ENCODE assay signal across 34 cellular contexts in the genomic region with DNA sequence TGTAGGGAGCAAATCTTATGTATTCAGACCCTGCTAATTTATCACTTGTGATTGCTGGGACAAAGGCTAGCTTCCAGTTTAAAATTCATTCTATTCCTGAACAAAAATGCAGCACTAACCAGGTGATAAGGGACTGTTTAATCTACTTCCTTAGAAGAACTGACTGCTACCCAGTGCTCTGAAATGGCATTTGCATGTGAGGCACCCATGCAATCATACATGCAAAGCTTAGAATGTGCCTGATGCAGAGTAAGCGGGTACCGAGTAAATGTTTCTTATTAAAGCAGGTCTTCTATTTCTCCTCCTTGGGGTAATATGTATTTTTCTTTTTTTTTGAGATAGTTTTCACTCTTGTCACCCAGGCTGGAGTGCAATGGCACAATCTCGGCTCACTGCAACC. TPM values are rescaled to one million over a fixed set of nuclear protein-coding genes. Genes with fewer than 3 reads are reported as not detected.
DNase-seq lines count a peak whose midpoint lies in the region; ATAC-seq, FAIRE-seq and TF ChIP-seq lines count a peak whose summit lies in the region.
"Had no signal": no experiment of that assay in that cellular context is flagged by ENCODE, and none has a peak within 500 bp of the region (broad histone marks: within the 10 kb centered on the region; RNA-seq: fewer than 3 reads in every experiment).

No MANE protein-coding gene starts in this region.

- H3K27ac ChIP-seq in RWPE2 (ENCODE audit: poor library complexity, severe bottlenecking): no peak overlapping the region
- no peak overlapping the region for H3K27ac ChIP-seq in upper lobe of right lung
- H3K27ac ChIP-seq: gastroesophageal sphincter, KMS-11, SJCRH30 had no signal

- H3K9me3 ChIP-seq in RWPE2 (ENCODE audit: severe bottlenecking) (no peaks in the 10 kb centered on the region), upper lobe of right lung (no peaks in the 10 kb centered on the region)
- H3K9me3 ChIP-seq: Caco-2, gastroesophageal sphincter, HAP-1, pancreas, SJCRH30 had no signal

- no peak for TF ChIP-seq POLR2A in H54 (IDR thresholded peaks at IDR 0.05; ENCODE audit: low read depth, low read length)

- H3K4me3 ChIP-seq in RWPE2 (ENCODE audit: severe bottlenecking) (no peak overlapping the region), upper lobe of right lung (no peak overlapping the region)
- H3K4me3 ChIP-seq: BLaER1 treated with 17β-estradiol and CSF1 and Interleukin-3, amounts not matched to agents 10 nM and 100 nM; gastroesophageal sphincter; HAP-1; pancreas; SJCRH30 had no signal

- intact Hi-C loops in upper lobe of right lung (cut with DNase I): no loop called here

- TF ChIP-seq CTCF in GM20000 (IDR thresholded peaks at IDR 0.05; ENCODE audit: extremely low read depth, missing control alignments): no peak
- no peak for TF ChIP-seq CTCF in RWPE2 (IDR thresholded peaks at IDR 0.05; ENCODE audit: poor library complexity, severe bottlenecking)
- TF ChIP-seq CTCF in upper lobe of right lung (IDR thresholded peaks at IDR 0.05): no peak

- H3K36me3 ChIP-seq in RWPE2 (ENCODE audit: low read depth) (no peaks in the 10 kb centered on the region), upper lobe of right lung (no peaks in the 10 kb centered on the region)
- H3K36me3 ChIP-seq: BLaER1 treated with 17β-estradiol and CSF1 and Interleukin-3, amounts not matched to agents 10 nM and 100 nM; gastroesophageal sphincter; HAP-1; pancreas; SJCRH30 had no signal

- H3K27me3 ChIP-seq in RWPE2 (ENCODE audit: insufficient read depth, poor library complexity, severe bottlenecking): no peaks in the 10 kb centered on the region
- no peaks in the 10 kb centered on the region for H3K27me3 ChIP-seq in upper lobe of right lung
- H3K27me3 ChIP-seq: BLaER1 treated with 17β-estradiol and CSF1 and Interleukin-3, amounts not matched to agents 10 nM and 100 nM; gastroesophageal sphincter; pancreas; SJCRH30 had no signal

- ATAC-seq in RWPE2 (ENCODE audit: low read depth) (no peak), upper lobe of right lung (no peak), GM21381 (IDR thresholded peaks at IDR 0.05; ENCODE audit: unreplicated experiment) (no peak)
- ATAC-seq: gastroesophageal sphincter; natural killer cell treated with Interleukin-12 subunit alpha and Interleukin-12 subunit beta and Interleukin-15 and Interleukin-18, amount 100 ng/mL, for 72 hours had no signal

- H3K4me1 ChIP-seq in RWPE2 (ENCODE audit: insufficient read depth, poor library complexity, severe bottlenecking): no peaks in the 10 kb centered on the region
- peaks cover 4% of the 10 kb centered on the region for H3K4me1 ChIP-seq in upper lobe of right lung

- no peak for FAIRE-seq in H54 (lab: Jason Lieb, UNC)
- FAIRE-seq: colon, pancreas, RCC 7860, urothelium cell line had no signal

- DNase-seq in GM20000 (ENCODE audit: low spot score): peak; percentile 10
- peak; percentile 2 for DNase-seq in RWPE2 (ENCODE audit: low spot score)
- DNase-seq in islet precursor cell: peak; percentile 2
- peak; percentile 0 for DNase-seq in upper lobe of right lung
- DNase-seq in H54 (ENCODE audit: insufficient read length, low spot score): no peak
- no peak for DNase-seq in NCI-H2171 (lab: John Stamatoyannopoulos, UW)
- DNase-seq: activated CD4-positive, alpha-beta T cell treated with anti-CD3 and anti-CD28 coated beads, Interleukin-2, amount 10 ng/mL, durations not matched to agents 24 days and 14 days; activated effector memory CD4-positive, alpha-beta T cell treated with Interleukin-2 at 50 U/mL for 16 hours; activated T-cell treated with anti-CD3 and anti-CD28 coated beads, Interleukin-2, amount 50 U/mL, for 1 hour; anterior cingulate cortex; effector CD8-positive, alpha-beta T cell; hippocampal formation; mammary epithelial cell; MM.1S; NCI-H2029; NCI-H345; NCI-H774; stimulated activated CD4-positive, alpha-beta T cell treated with anti-CD3 and anti-CD28 coated beads, Interleukin-15, amount 100 ng/mL, for 24 hours; stimulated activated CD4-positive, alpha-beta T cell treated with anti-CD3 and anti-CD28 coated beads, Interleukin-4, amount 100 ng/mL, for 4 hours; T-helper 9 cell had no signal

RNA-seq across cellular contexts. Expression of a gene that starts 54.5 kb away (rescaled TPM):
- 0.64 TPM for total RNA-seq in upper lobe of right lung
- total RNA-seq: Daoy, subcutaneous adipose tissue had no signal

Comparison
In these comparisons a context has a peak if more than half of its experiments do, and no peak if none do; other contexts are left out.
1. DNase-seq: peak in GM20000 (single experiment), RWPE2 (single experiment), islet precursor cell (single experiment) and upper lobe of right lung (single experiment); none in H54 (single experiment) and NCI-H2171 (single experiment).